8 cellular contexts compared by ENCODE assay signal in the genomic region with DNA sequence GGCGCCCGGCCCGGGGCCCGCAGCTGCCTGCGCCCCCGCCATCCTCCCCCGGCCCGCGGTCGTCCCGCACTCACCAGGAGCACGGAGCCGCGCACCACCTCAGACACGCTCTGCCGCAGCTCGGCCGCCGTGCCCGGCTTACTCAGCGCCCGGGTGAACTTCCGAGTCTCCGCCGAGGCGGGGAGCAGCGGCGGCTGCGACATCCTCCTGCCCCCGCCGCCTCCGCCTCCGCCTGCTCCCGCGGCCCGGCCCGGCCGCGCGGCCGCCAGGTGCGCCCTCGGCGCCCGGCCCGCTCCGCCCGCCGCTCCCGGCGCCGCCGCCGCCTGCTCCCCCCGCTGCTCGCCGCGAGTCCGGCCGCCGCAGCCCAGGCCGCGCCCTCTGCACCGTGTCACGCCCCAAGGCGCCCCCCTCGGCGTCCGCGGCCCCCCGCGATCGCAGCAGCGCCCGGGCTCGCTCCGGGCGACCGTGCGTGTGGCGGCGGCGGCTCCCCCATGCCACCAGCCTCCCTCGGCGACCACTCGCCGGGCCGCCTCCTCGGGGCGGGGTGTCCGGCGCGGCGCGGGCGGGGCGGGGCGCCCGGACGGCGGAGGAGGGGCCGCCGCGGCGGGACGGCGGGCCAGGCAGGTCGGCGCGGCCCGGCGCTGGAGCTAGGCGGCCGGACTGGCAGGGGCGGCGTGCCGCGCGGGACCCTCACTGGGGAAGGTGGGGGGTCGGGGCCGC.
DNase-seq lines count a peak whose midpoint lies in the region; ATAC-seq and TF ChIP-seq lines count a peak whose summit lies in the region.

No MANE protein-coding gene starts in this region.

- no peak for TF ChIP-seq CTCF in esophagus squamous epithelium (IDR thresholded peaks at IDR 0.05)

- no peaks in the 10 kb centered on the region for H3K9me3 ChIP-seq in esophagus squamous epithelium
- H3K9me3 ChIP-seq in naive thymus-derived CD4-positive, alpha-beta T cell (ENCODE audit: control insufficient read depth in 2 of 3, low read length in 3 of 3), result no peaks in the 10 kb centered on the region

- H3K27ac ChIP-seq in esophagus squamous epithelium, result peak overlapping the region; percentile 93 to 99 (median 98)
- peak overlapping the region; percentile 95 for H3K27ac ChIP-seq in naive thymus-derived CD4-positive, alpha-beta T cell (ENCODE audit: low read depth, low read length)

- peak; percentile 37 for ATAC-seq in HG02943 (IDR thresholded peaks at IDR 0.05; ENCODE audit: low read depth, unreplicated experiment)
- peak; percentile 63 for ATAC-seq in naive thymus-derived CD4-positive, alpha-beta T cell
- ATAC-seq in stimulated activated naive CD8-positive, alpha-beta T cell treated with anti-CD3 and anti-CD28 coated beads, Interleukin-15, Interleukin-2, amounts not matched to agents 100 U/mL and 50 U/mL, for 24 hours, result peak; percentile 48

- H3K36me3 Mint-ChIP-seq in activated T-cell treated with anti-CD3 and anti-CD28 coated beads, Interleukin-2, amount 50 U/mL, for 24 hours (ENCODE audit: low read depth), result peaks cover 8% of the 10 kb centered on the region
- H3K36me3 Mint-ChIP-seq in naive thymus-derived CD4-positive, alpha-beta T cell, result peaks cover 0 to 9% (median 0%) of the 10 kb centered on the region in 5 donors

- peak overlapping the region; percentile 81 to 94 (median 91) for H3K4me3 ChIP-seq in esophagus squamous epithelium
- peak overlapping the region; percentile 97 for H3K4me3 ChIP-seq in naive thymus-derived CD4-positive, alpha-beta T cell (ENCODE audit: low read length)

- peak overlapping the region; percentile 96 for H3K4me3 Mint-ChIP-seq in activated T-cell treated with anti-CD3 and anti-CD28 coated beads, Interleukin-2, amount 50 U/mL, for 24 hours
- H3K4me3 Mint-ChIP-seq in naive thymus-derived CD4-positive, alpha-beta T cell, result peak overlapping the region; percentile 70 to 98 (median 93)

- H3K27me3 ChIP-seq in esophagus squamous epithelium, result no peaks in the 10 kb centered on the region
- H3K27me3 ChIP-seq in naive thymus-derived CD4-positive, alpha-beta T cell (ENCODE audit: control insufficient read depth in 2 of 2, insufficient read depth in 2 of 2, low read length in 2 of 2), result no peaks in the 10 kb centered on the region

- POLR2A ChIA-PET in naive thymus-derived CD4-positive, alpha-beta T cell (lab: Charles Lee), result interaction anchor here (0.6 to 5.1 kb wide), 20 partner anchors 8 to 297 kb away, joined by 3 to 77 read pairs (median 5); partner anchors contain the start of genes GPR18 and UBAC2

- no peaks in the 10 kb centered on the region for H3K9me3 Mint-ChIP-seq in activated T-cell treated with anti-CD3 and anti-CD28 coated beads, Interleukin-2, amount 50 U/mL, for 24 hours
- peaks cover 0 to 1% (median 0%) of the 10 kb centered on the region in 11 donors for H3K9me3 Mint-ChIP-seq in naive thymus-derived CD4-positive, alpha-beta T cell

- 0% methylated on average over 6 of the region's 121 CpGs; no CpG with 5 or more reads in 1 of the 2 donors for WGBS in esophagus squamous epithelium, 2 donors

- H3K4me1 ChIP-seq in esophagus squamous epithelium, result peaks cover 6 to 57% (median 15%) of the 10 kb centered on the region in 3 donors
- peaks cover 29 to 34% of the 10 kb centered on the region in 2 donors for H3K4me1 ChIP-seq in naive thymus-derived CD4-positive, alpha-beta T cell (ENCODE audit: control insufficient read depth in 2 of 2, insufficient read depth in 2 of 2, low read length in 2 of 2)

- intact Hi-C loops in esophagus squamous epithelium (cut with DNase I), result no loop called here
- intact Hi-C loops in naive thymus-derived CD4-positive, alpha-beta T cell (cut with micrococcal nuclease), result loop anchor here (2.0 to 10.0 kb wide), 25 partner anchors 14 to 1654 kb away; partner anchors contain the start of genes GPR18 (in 2 of the 2), GPR183 (in 2 of the 2), CLYBL (in 1 of the 2) and GGACT (in 1 of the 2)

- CTCF ChIA-PET in naive thymus-derived CD4-positive, alpha-beta T cell (lab: Charles Lee), result interaction anchor here (1.2 to 1.8 kb wide), 3 partner anchors 39 to 180 kb away, joined by 3 to 6 read pairs (median 3); no protein-coding TSS in a partner anchor

- no peaks in the 10 kb centered on the region for H3K27me3 Mint-ChIP-seq in activated T-cell treated with anti-CD3 and anti-CD28 coated beads, Interleukin-2, amount 50 U/mL, for 24 hours
- peaks cover 0 to 3% (median 1%) of the 10 kb centered on the region in 5 donors for H3K27me3 Mint-ChIP-seq in naive thymus-derived CD4-positive, alpha-beta T cell

- peak overlapping the region; percentile 85 for H3K27ac Mint-ChIP-seq in activated T-cell treated with anti-CD3 and anti-CD28 coated beads, Interleukin-2, amount 50 U/mL, for 24 hours
- peak overlapping the region in 8 of 9 donors; percentile 31 to 98 (median 90) for H3K27ac Mint-ChIP-seq in naive thymus-derived CD4-positive, alpha-beta T cell

- DNase-seq in NK-92 treated with Interleukin-12 subunit alpha and Interleukin-12 subunit beta, amount 100 ng/mL, for 24 hours (lab: John Stamatoyannopoulos, UW), result peak; percentile 59
- DNase-seq in NK-92 (lab: John Stamatoyannopoulos, UW; ENCODE audit: unreplicated experiment) (no peak), NCI-H69 (lab: John Stamatoyannopoulos, UW) (peak; percentile 79), esophagus squamous epithelium (lab: John Stamatoyannopoulos, UW) (no peak)
- DNase-seq in activated T-cell treated with anti-CD3 and anti-CD28 coated beads, Interleukin-2, amount 50 U/mL, for 24 hours, result peak; percentile 79
- peak; percentile 62 to 79 (median 72) for DNase-seq in naive thymus-derived CD4-positive, alpha-beta T cell
- peak; percentile 70 for DNase-seq in stimulated activated naive CD8-positive, alpha-beta T cell treated with anti-CD3 and anti-CD28 coated beads, Interleukin-15, Interleukin-2, amounts not matched to agents 100 U/mL and 50 U/mL, for 24 hours

- H3K4me1 Mint-ChIP-seq in activated T-cell treated with anti-CD3 and anti-CD28 coated beads, Interleukin-2, amount 50 U/mL, for 24 hours (ENCODE audit: low read depth), result peaks cover 35% of the 10 kb centered on the region
- peaks cover 26 to 56% (median 46%) of the 10 kb centered on the region in 7 donors for H3K4me1 Mint-ChIP-seq in naive thymus-derived CD4-positive, alpha-beta T cell

- peak in 2 of 4 donors; percentile 69 to 80 for TF ChIP-seq POLR2A in esophagus squamous epithelium (IDR thresholded peaks at IDR 0.05)

- no peaks in the 10 kb centered on the region for H3K36me3 ChIP-seq in esophagus squamous epithelium
- H3K36me3 ChIP-seq in naive thymus-derived CD4-positive, alpha-beta T cell (ENCODE audit: control insufficient read depth in 2 of 3, insufficient read depth in 3 of 3, low read length in 3 of 3), result no peaks in the 10 kb centered on the region

Comparison
In these comparisons a context has a peak if more than half of its experiments do, and no peak if none do; other contexts are left out.
1. DNase-seq: peak in NK-92 treated with Interleukin-12 subunit alpha and Interleukin-12 subunit beta, amount 100 ng/mL, for 24 hours (single experiment), NCI-H69 (single experiment), activated T-cell treated with anti-CD3 and anti-CD28 coated beads, Interleukin-2, amount 50 U/mL, for 24 hours (single experiment), naive thymus-derived CD4-positive, alpha-beta T cell (9 of 9) and stimulated activated naive CD8-positive, alpha-beta T cell treated with anti-CD3 and anti-CD28 coated beads, Interleukin-15, Interleukin-2, amounts not matched to agents 100 U/mL and 50 U/mL, for 24 hours (single experiment); none in NK-92 (single experiment) and esophagus squamous epithelium (single experiment).
2. Peak in every context shown above with its lines, with median percentiles within 50 percentile points of each other: ATAC-seq.